Comparison of ENCODE assay signal across 1 cellular context in genomic region chr2:185174353-185174752, GRCh38.
TF ChIP-seq lines count a peak whose summit lies in the region.

No MANE protein-coding gene starts in this region.

TF ChIP-seq in HepG2, 621 proteins besides CTCF, POLR2A, EP300 and RAD21 (continued from another document):
- TF ChIP-seq, protein P1, sequence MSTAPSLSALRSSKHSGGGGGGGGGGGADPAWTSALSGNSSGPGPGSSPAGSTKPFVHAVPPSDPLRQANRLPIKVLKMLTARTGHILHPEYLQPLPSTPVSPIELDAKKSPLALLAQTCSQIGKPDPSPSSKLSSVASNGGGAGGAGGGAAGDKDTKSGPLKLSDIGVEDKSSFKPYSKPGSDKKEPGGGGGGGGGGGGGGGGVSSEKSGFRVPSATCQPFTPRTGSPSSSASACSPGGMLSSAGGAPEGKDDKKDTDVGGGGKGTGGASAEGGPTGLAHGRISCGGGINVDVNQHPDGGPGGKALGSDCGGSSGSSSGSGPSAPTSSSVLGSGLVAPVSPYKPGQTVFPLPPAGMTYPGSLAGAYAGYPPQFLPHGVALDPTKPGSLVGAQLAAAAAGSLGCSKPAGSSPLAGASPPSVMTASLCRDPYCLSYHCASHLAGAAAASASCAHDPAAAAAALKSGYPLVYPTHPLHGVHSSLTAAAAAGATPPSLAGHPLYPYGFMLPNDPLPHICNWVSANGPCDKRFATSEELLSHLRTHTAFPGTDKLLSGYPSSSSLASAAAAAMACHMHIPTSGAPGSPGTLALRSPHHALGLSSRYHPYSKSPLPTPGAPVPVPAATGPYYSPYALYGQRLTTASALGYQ (CRISPR knock-in tag; IDR thresholded peaks at IDR 0.05), result no peak
